ENCODE assay signal across 1 cellular context in genomic region chr12:110012137-110012536, GRCh38.
A peak's percentile ranks its signal among the peaks of the same experiment; 100 is the strongest.
TF ChIP-seq lines count a peak whose summit lies in the region.

No MANE protein-coding gene starts in this region.

TF ChIP-seq in HepG2, 621 proteins besides CTCF, POLR2A, EP300 and RAD21:
- TF ChIP-seq HNF1B (CRISPR knock-in tag; IDR thresholded peaks at IDR 0.05) = peak; percentile 33; the same call in 1 of the 2 replicates
- TF ChIP-seq ZFX (CRISPR knock-in tag; IDR thresholded peaks at IDR 0.05; ENCODE audit: low read depth) = no peak
- 0 out of 2 replicates have a peak, but pooled peaks have one; percentile 32 for TF ChIP-seq FOXA3 (CRISPR knock-in tag; IDR thresholded peaks at IDR 0.05)
- TF ChIP-seq RXRA (CRISPR knock-in tag; IDR thresholded peaks at IDR 0.05) = peak; percentile 33; the same call in 1 of the 2 replicates
- no peak for TF ChIP-seq MYC (CRISPR knock-in tag; IDR thresholded peaks at IDR 0.05; ENCODE audit: borderline replicate concordance)
- TF ChIP-seq, protein P1, sequence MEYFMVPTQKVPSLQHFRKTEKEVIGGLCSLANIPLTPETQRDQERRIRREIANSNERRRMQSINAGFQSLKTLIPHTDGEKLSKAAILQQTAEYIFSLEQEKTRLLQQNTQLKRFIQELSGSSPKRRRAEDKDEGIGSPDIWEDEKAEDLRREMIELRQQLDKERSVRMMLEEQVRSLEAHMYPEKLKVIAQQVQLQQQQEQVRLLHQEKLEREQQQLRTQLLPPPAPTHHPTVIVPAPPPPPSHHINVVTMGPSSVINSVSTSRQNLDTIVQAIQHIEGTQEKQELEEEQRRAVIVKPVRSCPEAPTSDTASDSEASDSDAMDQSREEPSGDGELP (IDR thresholded peaks at IDR 0.05; ENCODE audit: borderline replicate concordance, low read depth) = peak; percentile 69; the same call in 1 of the 2 replicates
- no peak for TF ChIP-seq FIP1L1 (IDR thresholded peaks at IDR 0.05; ENCODE audit: borderline replicate concordance, insufficient read depth, low read depth, low read length)
- TF ChIP-seq ZNF121 (CRISPR knock-in tag; IDR thresholded peaks at IDR 0.05) = peak; percentile 84
- no peak for TF ChIP-seq MAFG (CRISPR knock-in tag; IDR thresholded peaks at IDR 0.05)
- 0 out of 2 replicates have a peak, but pooled peaks have one; percentile 17 for TF ChIP-seq HDAC2 (CRISPR knock-in tag; IDR thresholded peaks at IDR 0.05)
- TF ChIP-seq NR2F1 (CRISPR knock-in tag; IDR thresholded peaks at IDR 0.05) = 0 out of 4 replicates have a peak, but pooled peaks of 1 of the 2 experiments have one; percentile 33
- TF ChIP-seq, protein P2, sequence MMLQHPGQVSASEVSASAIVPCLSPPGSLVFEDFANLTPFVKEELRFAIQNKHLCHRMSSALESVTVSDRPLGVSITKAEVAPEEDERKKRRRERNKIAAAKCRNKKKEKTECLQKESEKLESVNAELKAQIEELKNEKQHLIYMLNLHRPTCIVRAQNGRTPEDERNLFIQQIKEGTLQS (CRISPR knock-in tag; IDR thresholded peaks at IDR 0.05) = 0 out of 2 replicates have a peak, but pooled peaks have one; percentile 27
- TF ChIP-seq ATF7 (IDR thresholded peaks at IDR 0.05) = peak; percentile 18; the same call in 1 of the 2 replicates
- no peak for TF ChIP-seq ATF7 (CRISPR knock-in tag; IDR thresholded peaks at IDR 0.05)
- TF ChIP-seq RARA (CRISPR knock-in tag; IDR thresholded peaks at IDR 0.05) = peak; percentile 84
- no peak for TF ChIP-seq SOX6 (IDR thresholded peaks at IDR 0.05)
- TF ChIP-seq SOX6 (CRISPR knock-in tag; IDR thresholded peaks at IDR 0.05) = peak; percentile 28; the same call in 1 of the 2 replicates
- TF ChIP-seq GATAD2A (CRISPR knock-in tag; IDR thresholded peaks at IDR 0.05) = peak; percentile 37
- TF ChIP-seq HNF4A (CRISPR knock-in tag; IDR thresholded peaks at IDR 0.05) = peak; percentile 57
- TF ChIP-seq POGZ (CRISPR knock-in tag; IDR thresholded peaks at IDR 0.05) = peak; percentile 59; the same call in 1 of the 2 replicates
- TF ChIP-seq ZNF12 (CRISPR knock-in tag; IDR thresholded peaks at IDR 0.05) = no peak
- 0 out of 2 replicates have a peak, but pooled peaks have one; percentile 40 for TF ChIP-seq ZNF124 (CRISPR knock-in tag; IDR thresholded peaks at IDR 0.05)
- TF ChIP-seq MAFK (conservative IDR thresholded peaks at IDR 0.05 in 1 of 2, IDR thresholded peaks at IDR 0.05 in 1 of 2; ENCODE audit: low read length in 2 of 2) = no peak
- no peak for TF ChIP-seq ZNF383 (CRISPR knock-in tag; IDR thresholded peaks at IDR 0.05; ENCODE audit: borderline replicate concordance)
- TF ChIP-seq, protein P3, sequence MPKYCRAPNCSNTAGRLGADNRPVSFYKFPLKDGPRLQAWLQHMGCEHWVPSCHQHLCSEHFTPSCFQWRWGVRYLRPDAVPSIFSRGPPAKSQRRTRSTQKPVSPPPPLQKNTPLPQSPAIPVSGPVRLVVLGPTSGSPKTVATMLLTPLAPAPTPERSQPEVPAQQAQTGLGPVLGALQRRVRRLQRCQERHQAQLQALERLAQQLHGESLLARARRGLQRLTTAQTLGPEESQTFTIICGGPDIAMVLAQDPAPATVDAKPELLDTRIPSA (CRISPR knock-in tag; IDR thresholded peaks at IDR 0.05; ENCODE audit: borderline replicate concordance) = no peak
- no peak for TF ChIP-seq NR2F6 (IDR thresholded peaks at IDR 0.05)
- TF ChIP-seq NR2F6 (CRISPR knock-in tag; IDR thresholded peaks at IDR 0.05) = peak; percentile 52
- TF ChIP-seq RXRB (CRISPR knock-in tag; IDR thresholded peaks at IDR 0.05; ENCODE audit: borderline replicate concordance) = peak; percentile 46; the same call in 1 of the 2 replicates
- TF ChIP-seq THRA (CRISPR knock-in tag; IDR thresholded peaks at IDR 0.05; ENCODE audit: borderline replicate concordance) = peak; percentile 21; the same call in 1 of the 2 replicates
- TF ChIP-seq SOX13 (IDR thresholded peaks at IDR 0.05) = no peak
- peak in 1 of 2 experiments; percentile 27; a peak in 1 of 4 replicates for TF ChIP-seq SOX13 (CRISPR knock-in tag; conservative IDR thresholded peaks at IDR 0.05 in 1 of 2, IDR thresholded peaks at IDR 0.05 in 1 of 2)
- TF ChIP-seq, protein P4, sequence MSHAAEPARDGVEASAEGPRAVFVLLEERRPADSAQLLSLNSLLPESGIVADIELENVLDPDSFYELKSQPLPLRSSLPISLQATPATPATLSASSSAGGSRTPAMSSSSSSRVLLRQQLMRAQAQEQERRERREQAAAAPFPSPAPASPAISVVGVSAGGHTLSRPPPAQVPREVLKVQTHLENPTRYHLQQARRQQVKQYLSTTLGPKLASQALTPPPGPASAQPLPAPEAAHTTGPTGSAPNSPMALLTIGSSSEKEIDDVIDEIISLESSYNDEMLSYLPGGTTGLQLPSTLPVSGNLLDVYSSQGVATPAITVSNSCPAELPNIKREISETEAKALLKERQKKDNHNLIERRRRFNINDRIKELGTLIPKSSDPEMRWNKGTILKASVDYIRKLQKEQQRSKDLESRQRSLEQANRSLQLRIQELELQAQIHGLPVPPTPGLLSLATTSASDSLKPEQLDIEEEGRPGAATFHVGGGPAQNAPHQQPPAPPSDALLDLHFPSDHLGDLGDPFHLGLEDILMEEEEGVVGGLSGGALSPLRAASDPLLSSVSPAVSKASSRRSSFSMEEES (CRISPR knock-in tag; IDR thresholded peaks at IDR 0.05) = 0 out of 2 replicates have a peak, but pooled peaks have one; percentile 16
- peak; percentile 53 for TF ChIP-seq ARID5B (CRISPR knock-in tag; IDR thresholded peaks at IDR 0.05)
- TF ChIP-seq HMG20A (CRISPR knock-in tag; IDR thresholded peaks at IDR 0.05; ENCODE audit: borderline replicate concordance) = 0 out of 2 replicates have a peak, but pooled peaks have one; percentile 18
- no peak for TF ChIP-seq ZFP36L1 (CRISPR knock-in tag; IDR thresholded peaks at IDR 0.05)
- TF ChIP-seq ZEB1 (IDR thresholded peaks at IDR 0.05; ENCODE audit: insufficient replicate concordance, low read depth) = peak; percentile 61
- 0 out of 2 replicates have a peak, but pooled peaks have one; percentile 38 for TF ChIP-seq ZNF770 (CRISPR knock-in tag; IDR thresholded peaks at IDR 0.05)
- peak; percentile 94 for TF ChIP-seq CEBPB (IDR thresholded peaks at IDR 0.05; ENCODE audit: borderline replicate concordance, low read depth, low read length)
- TF ChIP-seq ZNF317 (CRISPR knock-in tag; IDR thresholded peaks at IDR 0.05) = 0 out of 2 replicates have a peak, but pooled peaks have one; percentile 26
- no peak for TF ChIP-seq MLXIP (CRISPR knock-in tag; IDR thresholded peaks at IDR 0.05; ENCODE audit: borderline replicate concordance)
- TF ChIP-seq ZBTB3 (CRISPR knock-in tag; IDR thresholded peaks at IDR 0.05; ENCODE audit: borderline replicate concordance, low read depth) = peak; percentile 46; the same call in 1 of the 2 replicates
- no peak for TF ChIP-seq ISL2 (CRISPR knock-in tag; IDR thresholded peaks at IDR 0.05)
- TF ChIP-seq CEBPG (CRISPR knock-in tag; IDR thresholded peaks at IDR 0.05) = peak; percentile 93
